In genomic region chr7:4774007-4774406, GRCh38 we compare ENCODE assay signal across 10 cellular contexts. TPM values are rescaled to one million over a fixed set of nuclear protein-coding genes. Genes with fewer than 3 reads are reported as not detected.
DNase-seq lines count a peak whose midpoint lies in the region; ATAC-seq, FAIRE-seq and TF ChIP-seq lines count a peak whose summit lies in the region.
"Had no signal": no experiment of that assay in that cellular context is flagged by ENCODE, and none has a peak within 500 bp of the region (broad histone marks: within the 10 kb centered on the region; RNA-seq: fewer than 3 reads in every experiment).

No MANE protein-coding gene starts in this region.

- H3K27me3 ChIP-seq in HepG2 (ENCODE audit: control insufficient read depth in 1 of 2, insufficient read depth in 2 of 2, low read length in 2 of 2) = no peaks in the 10 kb centered on the region; a peak in 1 of 5 replicates
- no peaks in the 10 kb centered on the region for H3K27me3 ChIP-seq in right lobe of liver
- H3K27me3 ChIP-seq in mesendoderm (ENCODE audit: insufficient read depth, low read length, poor library complexity) = no peaks in the 10 kb centered on the region
- no peaks in the 10 kb centered on the region for H3K27me3 ChIP-seq in upper lobe of right lung
- H3K27me3 ChIP-seq: pancreas had no signal

- in situ Hi-C loops in HepG2 (cut with HindIII; ENCODE audit: extremely low pct_ligation_motif_present, low pct_unique_long_range_greater_than_20kb) = loop anchor here (25.0 kb wide), 1 partner anchor 162 kb away; no protein-coding TSS in a partner anchor

- H3K4me2 ChIP-seq in HepG2 (ENCODE audit: low read depth, low read length) = peak overlapping the region; percentile 96
- no peak overlapping the region for H3K4me2 ChIP-seq in mesendoderm (ENCODE audit: low read length)

- H4K20me1 ChIP-seq in HepG2 (ENCODE audit: insufficient read depth, low read length) = no peaks in the 10 kb centered on the region

- no peak overlapping the region for H2AK5ac ChIP-seq in mesendoderm (ENCODE audit: low read length)

- no peak overlapping the region for H4K5ac ChIP-seq in mesendoderm (ENCODE audit: low read length)

- no peak for TF ChIP-seq EP300 in HepG2 (IDR thresholded peaks at IDR 0.05; ENCODE audit: low read depth in 2 of 2, low read length in 2 of 2)
- TF ChIP-seq EP300 in HepG2 (CRISPR knock-in tag; IDR thresholded peaks at IDR 0.05; ENCODE audit: borderline replicate concordance) = no peak

- no peak overlapping the region for H3K4ac ChIP-seq in mesendoderm (ENCODE audit: low read depth, low read length)

- TF ChIP-seq RAD21 in HepG2 (CRISPR knock-in tag; IDR thresholded peaks at IDR 0.05) = no peak

- H3K56ac ChIP-seq in mesendoderm (ENCODE audit: low read length) = peak overlapping the region; percentile 34

- no peak overlapping the region for H2AFZ ChIP-seq in HepG2 (ENCODE audit: low read length)

- DNase-seq in HepG2 (ENCODE audit: low spot score) (no peak), right lobe of liver (no peak), mesendoderm (no peak), upper lobe of right lung (no peak), H54 (ENCODE audit: insufficient read length, low spot score) (no peak), HT-29 (ENCODE audit: low spot score) (no peak)
- DNase-seq: NCI-H1694 treated with DMSO at 0.1 percent for 48 hours had no signal

- TF ChIP-seq CTCF in HepG2 (CRISPR knock-in tag; IDR thresholded peaks at IDR 0.05) (no peak), right lobe of liver (IDR thresholded peaks at IDR 0.05) (no peak), upper lobe of right lung (IDR thresholded peaks at IDR 0.05) (no peak)

- ATAC-seq in HepG2 = no peak
- ATAC-seq in right lobe of liver = no peak
- ATAC-seq in activated T-helper 17 cell treated with anti-CD3 and anti-CD28 coated beads, Interleukin-2, amount 50 U/mL, for 72 hours (replicated peaks) = no peak
- ATAC-seq in upper lobe of right lung = no peak
- ATAC-seq in GM18868 (IDR thresholded peaks at IDR 0.05; ENCODE audit: unreplicated experiment) = no peak

- peak overlapping the region; percentile 99 for H3K27ac Mint-ChIP-seq in activated T-helper 17 cell treated with anti-CD3 and anti-CD28 coated beads, Interleukin-2, amount 50 U/mL, for 72 hours

- H3K4me1 ChIP-seq in HepG2 (ENCODE audit: insufficient read depth, low read length) (peaks cover 39% of the 10 kb centered on the region), right lobe of liver (peaks cover 0 to 22% (median 8%) of the 10 kb centered on the region in 4 donors), mesendoderm (ENCODE audit: control insufficient read depth, low read depth, low read length) (no peaks in the 10 kb centered on the region), upper lobe of right lung (peaks cover 29% of the 10 kb centered on the region)

- no peaks in the 10 kb centered on the region for H3K9me3 Mint-ChIP-seq in activated T-helper 17 cell treated with anti-CD3 and anti-CD28 coated beads, Interleukin-2, amount 50 U/mL, for 72 hours

- H3K27ac ChIP-seq in HepG2 (ENCODE audit: extremely low read length, insufficient read depth, low read length) = no peak overlapping the region
- H3K27ac ChIP-seq in right lobe of liver = no peak overlapping the region
- H3K27ac ChIP-seq in mesendoderm (ENCODE audit: low read depth, low read length) = no peak overlapping the region
- peak overlapping the region; percentile 96 for H3K27ac ChIP-seq in upper lobe of right lung

- no peak overlapping the region for H4K8ac ChIP-seq in mesendoderm (ENCODE audit: low read depth, low read length)

- POLR2A ChIA-PET in HepG2 (lab: Yijun Ruan, JAX) = interaction anchor here (2.3 kb wide), 1 partner anchor 18 kb away, joined by 17 read pairs; no protein-coding TSS in a partner anchor

- H2BK120ac ChIP-seq in mesendoderm (ENCODE audit: low read depth, low read length) = no peak overlapping the region

- CTCF ChIA-PET in HepG2 (lab: Yijun Ruan, JAX; ENCODE audit: low intra/inter-chr PET ratio, low total read pairs) = no interaction called here

- no TSS peak for BruUV-seq in HepG2 (replicated peaks; lab: Mats Ljungman, UMichigan)

- H3K36me3 ChIP-seq in HepG2 (replicated peaks in 1 of 2; ENCODE audit: control insufficient read depth in 1 of 2, insufficient read depth in 2 of 2, low read length in 2 of 2) (no peaks in the 10 kb centered on the region), right lobe of liver (no peaks in the 10 kb centered on the region), mesendoderm (ENCODE audit: control insufficient read depth, insufficient read depth, low read length) (no peaks in the 10 kb centered on the region), upper lobe of right lung (no peaks in the 10 kb centered on the region)
- H3K36me3 ChIP-seq: pancreas had no signal

- H2BK15ac ChIP-seq in mesendoderm (replicated peaks; ENCODE audit: low read depth) = no peak overlapping the region

- H3K36me3 Mint-ChIP-seq in activated T-helper 17 cell treated with anti-CD3 and anti-CD28 coated beads, Interleukin-2, amount 50 U/mL, for 72 hours (ENCODE audit: low read depth) = peaks cover 35% of the 10 kb centered on the region

- H3K18ac ChIP-seq in mesendoderm (ENCODE audit: low read length) = no peak overlapping the region

- H2BK5ac ChIP-seq in mesendoderm (ENCODE audit: low read length) = no peak overlapping the region

- peak overlapping the region; percentile 96 to 98 (median 97); a peak in 3 of 6 replicates for H3K4me3 ChIP-seq in HepG2 (replicated peaks in 1 of 3; ENCODE audit: insufficient read depth in 1 of 3, low read depth in 2 of 3, low read length in 3 of 3)
- H3K4me3 ChIP-seq in right lobe of liver = no peak overlapping the region
- no peak overlapping the region for H3K4me3 ChIP-seq in mesendoderm (ENCODE audit: low read length)
- H3K4me3 ChIP-seq in upper lobe of right lung = no peak overlapping the region

- H3K79me2 ChIP-seq in HepG2 (ENCODE audit: insufficient read depth, low read length) = peaks cover 27% of the 10 kb centered on the region
- peaks cover 9% of the 10 kb centered on the region for H3K79me2 ChIP-seq in mesendoderm (ENCODE audit: control insufficient read depth, insufficient read depth, low read length)

- 88% methylated on average over 12 of the region's 12 CpGs for WGBS in HepG2 (ENCODE audit: low lambda C conversion rate)
- 82% methylated on average over 9 of the region's 12 CpGs for WGBS in right lobe of liver (ENCODE audit: insufficient coverage, low coverage, low lambda C conversion rate, missing lambda C conversion rate)
- no CpG with 5 or more reads among the region's 12 CpGs for WGBS in mesendoderm (ENCODE audit: extremely low coverage, insufficient coverage, low lambda C conversion rate)

- no peak for TF ChIP-seq POLR2A in HepG2 (IDR thresholded peaks at IDR 0.05; ENCODE audit: insufficient read depth in 1 of 2, low read depth in 2 of 2, low read length in 2 of 2)
- TF ChIP-seq POLR2A in right lobe of liver (IDR thresholded peaks at IDR 0.05) = no peak
- TF ChIP-seq POLR2A in H54 (IDR thresholded peaks at IDR 0.05; ENCODE audit: low read depth, low read length) = no peak

- no peak overlapping the region for H3K23ac ChIP-seq in mesendoderm (ENCODE audit: low read length)

- H3K4me1 Mint-ChIP-seq in activated T-helper 17 cell treated with anti-CD3 and anti-CD28 coated beads, Interleukin-2, amount 50 U/mL, for 72 hours = peaks cover 14% of the 10 kb centered on the region

- FAIRE-seq in HepG2 (lab: Jason Lieb, UNC) (no peak), H54 (lab: Jason Lieb, UNC) (no peak)
- FAIRE-seq: pancreas had no signal

- H3K9ac ChIP-seq in HepG2 (ENCODE audit: insufficient read depth, low read depth, low read length) = peak overlapping the region; percentile 91; the same call in 1 of the 2 replicates
- H3K9ac ChIP-seq in mesendoderm (ENCODE audit: low read length) = no peak overlapping the region

- no peaks in the 10 kb centered on the region for H3K27me3 Mint-ChIP-seq in activated T-helper 17 cell treated with anti-CD3 and anti-CD28 coated beads, Interleukin-2, amount 50 U/mL, for 72 hours

- H3K79me1 ChIP-seq in mesendoderm (ENCODE audit: low read length) = peaks cover 14% of the 10 kb centered on the region

- intact Hi-C loops in HepG2 (cut with micrococcal nuclease; ENCODE audit: unreplicated experiment) (no loop called here), right lobe of liver (cut with DNase I) (no loop called here), upper lobe of right lung (cut with DNase I) (no loop called here)

- peak overlapping the region; percentile 99 for H3K4me3 Mint-ChIP-seq in activated T-helper 17 cell treated with anti-CD3 and anti-CD28 coated beads, Interleukin-2, amount 50 U/mL, for 72 hours

- H3K9me3 ChIP-seq in HepG2 (ENCODE audit: low read length) = no peaks in the 10 kb centered on the region
- H3K9me3 ChIP-seq in right lobe of liver = no peaks in the 10 kb centered on the region
- no peaks in the 10 kb centered on the region for H3K9me3 ChIP-seq in upper lobe of right lung
- H3K9me3 ChIP-seq: pancreas had no signal

RNA-seq across cellular contexts. Expression of gene AP5Z1, which starts 1.4 kb away (rescaled TPM):
- total RNA-seq in HepG2 (2016; rRNA removed; fragmentation: Illumina TruSeq; extraction: Trizol) = 7.4 and 15.1 TPM in 2 replicates
- total RNA-seq in HepG2 (2016; cell fraction: cytosol; rRNA removed; fragmentation: Illumina TruSeq; extraction: Trizol; ENCODE audit: low read depth) = 3.5 and 6.4 TPM in 2 replicates
- 7.5 and 15.3 TPM in 2 replicates for total RNA-seq in HepG2 (2016; cell fraction: insoluble cytoplasmic fraction; rRNA removed; fragmentation: Illumina TruSeq; extraction: Trizol)
- total RNA-seq in HepG2 (2016; cell fraction: membrane; rRNA removed; fragmentation: Illumina TruSeq; extraction: Trizol) = 4.1 and 5.0 TPM in 2 replicates
- 18.0 and 18.9 TPM in 2 replicates for total RNA-seq in HepG2 (2016; cell fraction: nucleus; rRNA removed; fragmentation: Illumina TruSeq; extraction: Trizol)
- 9.3 and 16.0 TPM in 2 replicates for polyA plus RNA-seq in HepG2 (2011; rRNA removed)
- polyA plus RNA-seq in HepG2 (2011; cell fraction: cytosol; rRNA removed) = 3.8 and 7.7 TPM in 2 replicates
- polyA plus RNA-seq in HepG2 (2011; cell fraction: nucleus; rRNA removed) = 83.4 and 101 TPM in 2 replicates
- 5.9 and 7.4 TPM in 2 replicates for polyA plus RNA-seq in HepG2 (2012)
- 1.8 and 2.1 TPM in 2 replicates for polyA plus RNA-seq in HepG2 (2016; cell fraction: cytosol; fragmentation: Illumina TruSeq; extraction: Trizol; ENCODE audit: low read depth)
- polyA plus RNA-seq in HepG2 (2016; cell fraction: insoluble cytoplasmic fraction; fragmentation: Illumina TruSeq; extraction: Trizol; ENCODE audit: low read depth) = 7.7 and 9.3 TPM in 2 replicates
- polyA plus RNA-seq in HepG2 (2016; cell fraction: membrane; fragmentation: Illumina TruSeq; extraction: Trizol; ENCODE audit: low read depth) = 3.1 and 4.0 TPM in 2 replicates
- polyA plus RNA-seq in HepG2 (2016; cell fraction: nucleus; fragmentation: Illumina TruSeq; extraction: Trizol; ENCODE audit: insufficient read depth, low read depth) = 42.6 and 43.4 TPM in 2 replicates
- 14.8 and 17.9 TPM in 2 replicates for polyA minus RNA-seq in HepG2 (2011; rRNA and poly(A)+ RNA removed; ENCODE audit: low replicate concordance)
- 6.2 and 7.0 TPM in 2 replicates for polyA minus RNA-seq in HepG2 (2011; cell fraction: cytosol; rRNA and poly(A)+ RNA removed)
- 28.0 and 28.3 TPM in 2 replicates for polyA minus RNA-seq in HepG2 (2011; cell fraction: nucleus; rRNA and poly(A)+ RNA removed)
- total RNA-seq in right lobe of liver = 10 to 100 TPM in 5 of 6 experiments, 1 to 10 TPM in 1; 9.7 to 23.6 (median 14.2) TPM
- 10 to 100 TPM; 38.7 to 51.9 TPM for total RNA-seq in activated T-helper 17 cell treated with anti-CD3 and anti-CD28 coated beads, Interleukin-2, amount 50 U/mL, for 72 hours
- 12.6 TPM for polyA plus RNA-seq in mesendoderm (2013, experiment 1 of 2)
- 13.0 TPM for polyA plus RNA-seq in mesendoderm (2013, experiment 2 of 2)
- total RNA-seq in upper lobe of right lung = 48.9 TPM
- 74.5 and 81.3 TPM in 2 replicates for total RNA-seq in HT-29 (2014; rRNA removed; shearing (Covaris generic))

Comparison
In these comparisons a context has a peak if more than half of its experiments do, and no peak if none do; other contexts are left out.
1. H3K4me3 ChIP-seq: peak in HepG2 (3 of 3); none in right lobe of liver (0 of 3), mesendoderm (single experiment) and upper lobe of right lung (single experiment).